ENCODE assay signal across 20 cellular contexts in genomic region chr15:22969512-22969911, GRCh38. TPM values are rescaled to one million over a fixed set of nuclear protein-coding genes. Genes with fewer than 3 reads are reported as not detected.
DNase-seq lines count a peak whose midpoint lies in the region; ATAC-seq and TF ChIP-seq lines count a peak whose summit lies in the region.
"Had no signal": no experiment of that assay in that cellular context is flagged by ENCODE, and none has a peak within 500 bp of the region (broad histone marks: within the 10 kb centered on the region; RNA-seq: fewer than 3 reads in every experiment).

No MANE protein-coding gene starts in this region.

- H3F3A ChIP-seq in smooth muscle cell (ENCODE audit: low read depth) = peaks cover 16% of the 10 kb centered on the region

- H3K9ac ChIP-seq in BLaER1 treated with 17β-estradiol and CSF1 and Interleukin-3, amounts not matched to agents 10 nM and 100 nM = no peak overlapping the region
- H3K9ac ChIP-seq in smooth muscle cell (ENCODE audit: low read depth) = no peak overlapping the region

- H3K4me3 Mint-ChIP-seq in chondrocyte (ENCODE audit: unreplicated experiment) = no peak overlapping the region
- H3K4me3 Mint-ChIP-seq: CD14-positive monocyte; CD4-positive, alpha-beta T cell; CD8-positive, alpha-beta memory T cell; GM23338; H9 had no signal

- no peaks in the 10 kb centered on the region for H3K36me3 Mint-ChIP-seq in chondrocyte (ENCODE audit: low read depth)

- intact Hi-C loops in psoas muscle (cut with DNase I) = no loop called here

- peaks cover 28% of the 10 kb centered on the region for H3K4me1 Mint-ChIP-seq in chondrocyte (ENCODE audit: low read depth)
- H3K4me1 Mint-ChIP-seq: CD8-positive, alpha-beta memory T cell had no signal

- H3K27ac ChIP-seq in ACC112 (ENCODE audit: low read depth, low read length) (peak overlapping the region; percentile 85; the same call in 1 of the 2 replicates), angular gyrus (ENCODE audit: low read depth, low read length) (peak overlapping the region; percentile 15), smooth muscle cell (ENCODE audit: low read depth) (peak overlapping the region; percentile 77), psoas muscle (no peak overlapping the region)
- H3K27ac ChIP-seq in BLaER1 treated with 17β-estradiol and CSF1 and Interleukin-3, amounts not matched to agents 10 nM and 100 nM = peak overlapping the region in 1 of 11 experiments; percentile 60; a peak in 1 of 22 replicates
- H3K27ac ChIP-seq: A549 had no signal

- no peak overlapping the region for H3K27ac Mint-ChIP-seq in chondrocyte (ENCODE audit: unreplicated experiment)
- H3K27ac Mint-ChIP-seq: CD14-positive monocyte; CD4-positive, alpha-beta T cell; CD8-positive, alpha-beta memory T cell; GM23338; H9 had no signal

- ATAC-seq in psoas muscle = no peak
- ATAC-seq in GM21360 (IDR thresholded peaks at IDR 0.05; ENCODE audit: unreplicated experiment) = no peak
- ATAC-seq: GM12878, GM23338, HCT116 had no signal

- H3K4me3 ChIP-seq in ACC112 (ENCODE audit: low read depth, low read length) = no peak overlapping the region
- H3K4me3 ChIP-seq in BLaER1 treated with 17β-estradiol and CSF1 and Interleukin-3, amounts not matched to agents 10 nM and 100 nM = no peak overlapping the region; a peak in 1 of 20 replicates
- H3K4me3 ChIP-seq in smooth muscle cell = no peak overlapping the region
- no peak overlapping the region for H3K4me3 ChIP-seq in psoas muscle
- H3K4me3 ChIP-seq: A549, GM12878, GM23338 had no signal

- H3K4me2 ChIP-seq in BLaER1 treated with 17β-estradiol and CSF1 and Interleukin-3, amounts not matched to agents 10 nM and 100 nM = peak overlapping the region in 6 of 11 experiments; percentile 56 to 73 (median 68); a peak in 9 of 22 replicates
- H3K4me2 ChIP-seq in smooth muscle cell = no peak overlapping the region
- H3K4me2 ChIP-seq: A549 had no signal

- peaks cover 84% of the 10 kb centered on the region for H3K79me2 ChIP-seq in ACC112 (ENCODE audit: control insufficient read depth, insufficient read depth, low read length, unreplicated experiment)
- peaks cover 95% of the 10 kb centered on the region for H3K79me2 ChIP-seq in smooth muscle cell (ENCODE audit: low read depth)

- over 99% methylated on average over 4 of the region's 4 CpGs for WGBS in smooth muscle cell (ENCODE audit: low lambda C conversion rate)
- WGBS in psoas muscle, 3 donors = 96 to 98% (median 97%) methylated on average over 4 of the region's 4 CpGs

- peaks cover 12 to 32% (median 27%) of the 10 kb centered on the region in 11 experiments; a peak in 21 of 22 replicates for H3K9me3 ChIP-seq in BLaER1 treated with 17β-estradiol and CSF1 and Interleukin-3, amounts not matched to agents 10 nM and 100 nM (replicated peaks in 1 of 11)
- peaks cover 11% of the 10 kb centered on the region for H3K9me3 ChIP-seq in smooth muscle cell (replicated peaks; ENCODE audit: low read depth)
- H3K9me3 ChIP-seq in psoas muscle = no peaks in the 10 kb centered on the region

- TF ChIP-seq CTCF in smooth muscle cell (IDR thresholded peaks at IDR 0.05; ENCODE audit: borderline replicate concordance, insufficient read depth, poor library complexity, severe bottlenecking) (no peak), psoas muscle (IDR thresholded peaks at IDR 0.05) (no peak), chondrocyte (IDR thresholded peaks at IDR 0.05) (no peak)

- no peaks in the 10 kb centered on the region for H3K27me3 ChIP-seq in ACC112 (ENCODE audit: insufficient read depth, low read length)
- H3K27me3 ChIP-seq in BLaER1 treated with 17β-estradiol and CSF1 and Interleukin-3, amounts not matched to agents 10 nM and 100 nM = no peaks in the 10 kb centered on the region
- no peaks in the 10 kb centered on the region for H3K27me3 ChIP-seq in smooth muscle cell (ENCODE audit: low read depth)
- H3K27me3 ChIP-seq in psoas muscle (ENCODE audit: insufficient read depth in 3 of 3, low read length in 2 of 3) = no peaks in the 10 kb centered on the region

- H3K9me3 Mint-ChIP-seq in chondrocyte (ENCODE audit: low read depth) = peaks cover 7% of the 10 kb centered on the region
- H3K9me3 Mint-ChIP-seq: CD4-positive, alpha-beta T cell; GM23338; H9 had no signal

- peaks cover 14% of the 10 kb centered on the region; the same call in 1 of the 2 replicates for H3K36me3 ChIP-seq in ACC112 (ENCODE audit: insufficient read depth, low read length)
- H3K36me3 ChIP-seq in BLaER1 treated with 17β-estradiol and CSF1 and Interleukin-3, amounts not matched to agents 10 nM and 100 nM = peaks cover 19 to 45% (median 29%) of the 10 kb centered on the region in 11 experiments; a peak in 21 of 22 replicates
- H3K36me3 ChIP-seq in smooth muscle cell (ENCODE audit: low read depth) = no peaks in the 10 kb centered on the region
- H3K36me3 ChIP-seq in psoas muscle (ENCODE audit: insufficient read depth in 1 of 2, low read depth in 1 of 2) = no peaks in the 10 kb centered on the region

- no peak overlapping the region for H2AFZ ChIP-seq in ACC112 (ENCODE audit: low read length, unreplicated experiment)
- H2AFZ ChIP-seq in smooth muscle cell (ENCODE audit: low read depth) = no peak overlapping the region
- H2AFZ ChIP-seq: GM23338 had no signal

- no peaks in the 10 kb centered on the region for H3K27me3 Mint-ChIP-seq in chondrocyte (ENCODE audit: low read depth)
- H3K27me3 Mint-ChIP-seq: CD4-positive, alpha-beta T cell; CD8-positive, alpha-beta memory T cell had no signal

- DNase-seq in smooth muscle cell (lab: John Stamatoyannopoulos, UW; ENCODE audit: unreplicated experiment) = no peak
- no peak for DNase-seq in psoas muscle
- DNase-seq in chondrocyte (ENCODE audit: low spot score) = no peak
- DNase-seq: 8988T; CD4-positive, alpha-beta T cell; CD8-positive, alpha-beta memory T cell; DMS 273 treated with DMSO at 0.1 percent for 48 hours; DMS79; EL; GDM1; H9 had no signal

- peaks cover 14% of the 10 kb centered on the region for H3K4me1 ChIP-seq in ACC112 (ENCODE audit: control insufficient read depth, insufficient read depth, low read length, unreplicated experiment)
- peaks cover 60 to 91% (median 73%) of the 10 kb centered on the region in 10 experiments for H3K4me1 ChIP-seq in BLaER1 treated with 17β-estradiol and CSF1 and Interleukin-3, amounts not matched to agents 10 nM and 100 nM
- H3K4me1 ChIP-seq in smooth muscle cell (ENCODE audit: low read depth) = no peaks in the 10 kb centered on the region
- no peaks in the 10 kb centered on the region for H3K4me1 ChIP-seq in psoas muscle

- H4K20me1 ChIP-seq in BLaER1 treated with 17β-estradiol and CSF1 and Interleukin-3, amounts not matched to agents 10 nM and 100 nM = peaks cover 57 to 100% (median 82%) of the 10 kb centered on the region in 11 experiments; a peak in 21 of 22 replicates
- peaks cover 98% of the 10 kb centered on the region for H4K20me1 ChIP-seq in smooth muscle cell (ENCODE audit: low read depth)

RNA-seq across cellular contexts. Expression of gene CYFIP1, which starts 10.7 kb away (rescaled TPM):
- total RNA-seq in smooth muscle cell = 65.2 and 86.2 TPM in 2 replicates
- polyA plus RNA-seq in smooth muscle cell = 67.6 and 69.6 TPM in 2 replicates
- total RNA-seq in psoas muscle = 10 to 100 TPM; 23.3 to 43.0 (median 28.8) TPM
- polyA plus RNA-seq in psoas muscle = 10 to 100 TPM in 2 of 3 donors, 1 to 10 TPM in 1; 9.1 to 17.8 (median 10.0) TPM
- 98.5 to 102 TPM (median 101 TPM) in 3 replicates for total RNA-seq in chondrocyte
